12 cellular contexts compared by ENCODE assay signal in genomic region chr11:93537022-93537421, GRCh38. TPM values are rescaled to one million over a fixed set of nuclear protein-coding genes. Genes with fewer than 3 reads are reported as not detected.
DNase-seq lines count a peak whose midpoint lies in the region; ATAC-seq and TF ChIP-seq lines count a peak whose summit lies in the region.
"Had no signal": no experiment of that assay in that cellular context is flagged by ENCODE, and none has a peak within 500 bp of the region (broad histone marks: within the 10 kb centered on the region; RNA-seq: fewer than 3 reads in every experiment).

No MANE protein-coding gene starts in this region.

- TF ChIP-seq CTCF in brain (conservative IDR thresholded peaks at IDR 0.05) (no peak), suprapubic skin (IDR thresholded peaks at IDR 0.05) (no peak)

- no peak for TF ChIP-seq EP300 in suprapubic skin (IDR thresholded peaks at IDR 0.05)

- no peaks in the 10 kb centered on the region for H3K27me3 ChIP-seq in suprapubic skin

- no peaks in the 10 kb centered on the region for H3K36me3 Mint-ChIP-seq in brain
- H3K36me3 Mint-ChIP-seq: naive B cell had no signal

- H3K4me1 Mint-ChIP-seq in brain = peaks cover 81% of the 10 kb centered on the region

- DNase-seq in NCI-H1092 treated with DMSO at 0.1 percent for 48 hours (lab: John Stamatoyannopoulos, UW) (peak; percentile 78), left lobe of liver (ENCODE audit: low spot score) (peak; percentile 92), suprapubic skin (ENCODE audit: low spot score in 2 of 2) (no peak), DMS153 treated with DMSO at 0.1 percent for 48 hours (lab: John Stamatoyannopoulos, UW; ENCODE audit: unreplicated experiment) (no peak)
- DNase-seq: DND-41, naive B cell, NCI-H2107 had no signal

- no peaks in the 10 kb centered on the region for H3K9me3 ChIP-seq in suprapubic skin

- H3K4me3 ChIP-seq in suprapubic skin = no peak overlapping the region

- peak overlapping the region; percentile 53 for H3K27ac ChIP-seq in suprapubic skin
- H3K27ac ChIP-seq: epithelial cell of prostate, KMS-11 had no signal

- peak overlapping the region in 4 of 5 experiments; percentile 46 to 84 (median 68) for H3K27ac Mint-ChIP-seq in brain

- ATAC-seq in left lobe of liver (peak; percentile 78), GM19463 (IDR thresholded peaks at IDR 0.05; ENCODE audit: unreplicated experiment) (no peak), GM18520 (IDR thresholded peaks at IDR 0.05; ENCODE audit: unreplicated experiment) (no peak)

- no peak for TF ChIP-seq POLR2A in suprapubic skin (IDR thresholded peaks at IDR 0.05)

- no peaks in the 10 kb centered on the region for H3K9me3 Mint-ChIP-seq in brain
- H3K9me3 Mint-ChIP-seq: naive B cell had no signal

- H3K4me1 ChIP-seq in suprapubic skin = peaks cover 41% of the 10 kb centered on the region

- H3K4me3 Mint-ChIP-seq in brain = peak overlapping the region in 3 of 5 experiments; percentile 17 to 51 (median 44)
- H3K4me3 Mint-ChIP-seq: naive B cell had no signal

- no peaks in the 10 kb centered on the region for H3K36me3 ChIP-seq in suprapubic skin

- no peaks in the 10 kb centered on the region for H3K27me3 Mint-ChIP-seq in brain

- 17% methylated on average over 5 of the region's 5 CpGs for WGBS in suprapubic skin

RNA-seq across cellular contexts. Expression of gene SMCO4, which starts 6.2 kb away (rescaled TPM):
- 14.0 TPM for polyA plus RNA-seq in brain (ENCODE audit: insufficient read depth, low read depth, low replicate concordance)
- total RNA-seq in left lobe of liver (48.7 TPM), suprapubic skin (10 to 100 TPM; 12.1 to 53.1 (median 26.9) TPM)

Comparison
In these comparisons a context has a peak if more than half of its experiments do, and no peak if none do; other contexts are left out.
1. DNase-seq: peak in NCI-H1092 treated with DMSO at 0.1 percent for 48 hours (single experiment) and left lobe of liver (single experiment); none in suprapubic skin (0 of 2) and DMS153 treated with DMSO at 0.1 percent for 48 hours (single experiment).